Comparison of ENCODE assay signal across 8 cellular contexts in the genomic region with DNA sequence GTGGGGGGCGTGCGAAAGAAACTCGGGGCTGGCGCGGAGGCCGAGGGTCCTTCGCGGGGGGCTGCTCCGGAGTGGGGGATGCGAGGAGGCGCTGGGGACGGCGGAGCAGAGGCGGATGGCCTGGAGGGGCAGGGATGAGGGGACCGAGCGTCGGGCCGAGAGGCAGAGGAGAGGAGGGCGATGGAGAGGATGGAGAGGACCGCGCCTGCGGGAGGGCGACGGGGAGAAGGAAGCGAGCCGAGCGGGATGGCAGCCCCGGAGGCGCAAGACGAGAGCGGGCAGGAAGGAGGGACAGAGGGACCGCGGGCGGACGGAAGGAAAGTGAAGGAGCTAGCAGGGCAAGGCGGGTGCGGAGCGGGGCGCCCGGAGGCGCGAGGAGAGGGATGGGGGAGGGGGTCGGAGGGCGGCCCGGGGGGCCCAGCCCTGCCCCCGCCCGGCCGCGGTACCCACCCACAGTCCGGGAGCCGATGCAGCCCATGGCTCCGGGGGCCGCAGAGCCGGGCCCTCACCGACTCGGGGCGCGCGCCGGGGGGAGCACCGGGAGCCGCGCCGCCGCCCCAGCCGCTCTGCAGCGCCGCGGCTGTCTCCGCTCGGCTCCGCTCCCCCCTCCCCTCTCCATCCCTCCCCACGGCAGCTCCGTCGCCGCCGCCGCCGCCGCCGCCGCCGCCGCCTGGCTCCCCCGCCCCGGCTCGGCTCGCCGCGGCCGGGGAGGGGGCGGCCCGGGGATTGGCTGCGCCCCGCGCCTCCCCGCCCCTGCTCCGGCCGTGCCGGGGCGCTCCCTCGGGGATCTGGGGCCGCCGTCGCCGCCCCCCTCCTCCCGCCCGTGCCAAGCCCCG. TPM values are rescaled to one million over a fixed set of nuclear protein-coding genes. Genes with fewer than 3 reads are reported as not detected.
DNase-seq lines count a peak whose midpoint lies in the region; ATAC-seq and TF ChIP-seq lines count a peak whose summit lies in the region.

FAM131B (minus strand) TSS at position 588 of the 836 bp plus-strand sequence; CDS start at position 478, 110 bp downstream.

- H3K27ac ChIP-seq in spleen: no peak within 1 kb of the TSS

- no peaks in the 10 kb centered on the region for H3K9me3 ChIP-seq in spleen

- 0 to 2% (median 1%) methylated on average over 38 to 109 of the region's 109 CpGs for WGBS in spleen, 5 donors

- no peak for TF ChIP-seq CTCF in astrocyte of the spinal cord (IDR thresholded peaks at IDR 0.05; ENCODE audit: low read depth, low read length)
- TF ChIP-seq CTCF in spleen (IDR thresholded peaks at IDR 0.05 in 8 of 11, conservative IDR thresholded peaks at IDR 0.05 in 3 of 11): no peak

- H3K4me3 ChIP-seq in astrocyte of the spinal cord (ENCODE audit: low read depth, low read length): peak within 1 kb of the TSS; percentile 53
- peak within 1 kb of the TSS; percentile 31 to 79 (median 52) for H3K4me3 ChIP-seq in spleen

- peaks cover 0 to 19% (median 14%) of the 10 kb centered on the region in 6 donors for H3K4me1 ChIP-seq in spleen

- H3K36me3 ChIP-seq in spleen: no peaks in the 10 kb centered on the region

- no peak for DNase-seq in activated CD4-positive, CD25-positive, alpha-beta regulatory T cell treated with anti-CD3 and anti-CD28 coated beads, Interleukin-2, amount 50 U/mL, for 72 hours
- DNase-seq in NCI-H69 (lab: John Stamatoyannopoulos, UW) (peak; percentile 46), astrocyte of the spinal cord (ENCODE audit: low read depth, low spot score) (no peak), iPS-NIHi7 (ENCODE audit: extremely low spot score) (peak; percentile 79), spleen (no peak)

- peaks cover 0 to 73% (median 38%) of the 10 kb centered on the region in 7 donors for H3K27me3 ChIP-seq in spleen (replicated peaks in 1 of 7)

- intact Hi-C loops in spleen (cut with DNase I; ENCODE audit: low total_unique reads): no loop called here

- in situ Hi-C loops in astrocyte of the spinal cord (cut with HindIII; ENCODE audit: low sequenced_read_pairs): no loop called here

- ATAC-seq in activated CD4-positive, CD25-positive, alpha-beta regulatory T cell treated with anti-CD3 and anti-CD28 coated beads, Interleukin-2, amount 50 U/mL, for 24 hours: peak; percentile 57 to 60
- no peak for ATAC-seq in GM21717 (IDR thresholded peaks at IDR 0.05; ENCODE audit: unreplicated experiment)
- ATAC-seq in HG03039 (IDR thresholded peaks at IDR 0.05; ENCODE audit: unreplicated experiment): no peak

- TF ChIP-seq POLR2A in spleen (IDR thresholded peaks at IDR 0.05): no peak

RNA-seq across cellular contexts. Expression of gene FAM131B, which starts in this region (rescaled TPM):
- total RNA-seq in spleen: 1 to 10 TPM in 1 of 7 donors, under 1 TPM in 6; 0.20 to 1.4 (median 0.74) TPM
- polyA plus RNA-seq in spleen: under 1 TPM; 0.04 to 0.10 (median 0.09) TPM

Comparison
In these comparisons a context has a peak if more than half of its experiments do, and no peak if none do; other contexts are left out.
1. ATAC-seq: peak in activated CD4-positive, CD25-positive, alpha-beta regulatory T cell treated with anti-CD3 and anti-CD28 coated beads, Interleukin-2, amount 50 U/mL, for 24 hours (2 of 2); none in GM21717 (single experiment) and HG03039 (single experiment).
2. DNase-seq: peak in NCI-H69 (single experiment) and iPS-NIHi7 (single experiment); none in activated CD4-positive, CD25-positive, alpha-beta regulatory T cell treated with anti-CD3 and anti-CD28 coated beads, Interleukin-2, amount 50 U/mL, for 72 hours (single experiment), astrocyte of the spinal cord (single experiment) and spleen (single experiment).